28 cellular contexts compared by ENCODE assay signal in genomic region chr20:20277772-20278382, GRCh38.
DNase-seq lines count a peak whose midpoint lies in the region; ATAC-seq and TF ChIP-seq lines count a peak whose summit lies in the region.
"Had no signal": no experiment of that assay in that cellular context is flagged by ENCODE, and none has a peak within 500 bp of the region (broad histone marks: within the 10 kb centered on the region; RNA-seq: fewer than 3 reads in every experiment).

No MANE protein-coding gene starts in this region.

- H3K27ac ChIP-seq in heart right ventricle (peak overlapping the region in 9 of 10 donors; percentile 3 to 75 (median 67)), psoas muscle (no peak overlapping the region)
- H3K27ac ChIP-seq: A549, ascending aorta, hepatocyte, spleen had no signal

- ATAC-seq in heart right ventricle (peak; percentile 73 to 96 (median 90)), psoas muscle (peak; percentile 70 to 93 (median 92))
- ATAC-seq: A549; activated CD8-positive, alpha-beta T cell treated with anti-CD3 and anti-CD28 coated beads for 36 hours; esophagus mucosa had no signal

- WGBS in heart right ventricle, 2 donors: 51 to 72% methylated on average over 3 of the region's 3 CpGs
- 27 to 45% (median 29%) methylated on average over 3 of the region's 3 CpGs for WGBS in psoas muscle, 3 donors

- H3K36me3 Mint-ChIP-seq in Caco-2 (ENCODE audit: insufficient read depth, unreplicated experiment): no peaks in the 10 kb centered on the region
- H3K36me3 Mint-ChIP-seq: activated naive CD8-positive, alpha-beta T cell; CD8-positive, alpha-beta memory T cell; stimulated activated effector memory CD8-positive, alpha-beta T cell treated with anti-CD3 and anti-CD28 coated beads, Interleukin-12 subunit alpha, Interleukin-12 subunit beta, amount 100 ng/mL, for 72 hours; type B pancreatic cell had no signal

- BruUV-seq in Caco-2 (replicated peaks; lab: Mats Ljungman, UMichigan): no TSS peak

- no peaks in the 10 kb centered on the region for H3K4me1 Mint-ChIP-seq in Caco-2 (ENCODE audit: low read depth, unreplicated experiment)
- H3K4me1 Mint-ChIP-seq: CD8-positive, alpha-beta memory T cell; endodermal cell; stimulated activated effector memory CD8-positive, alpha-beta T cell treated with anti-CD3 and anti-CD28 coated beads, Interleukin-12 subunit alpha, Interleukin-12 subunit beta, amount 100 ng/mL, for 72 hours had no signal

- CTCF ChIA-PET in Caco-2 (lab: Charles Lee): no interaction called here

- peaks cover 8% of the 10 kb centered on the region for H3K9me3 Mint-ChIP-seq in Caco-2 (ENCODE audit: unreplicated experiment)
- H3K9me3 Mint-ChIP-seq: activated CD8-positive, alpha-beta T cell treated with anti-CD3 and anti-CD28 coated beads for 36 hours; activated T-helper 2 cell treated with anti-CD3 and anti-CD28 coated beads, Interferon-gamma antibody, Interleukin-2, Interleukin-4, amounts not matched to agents 10 μg/mL and 5 μg/mL and 100 μg/mL, durations not matched to agents 14 hours and 24 hours and 36 hours; endodermal cell; stimulated activated effector memory CD8-positive, alpha-beta T cell treated with anti-CD3 and anti-CD28 coated beads, Interleukin-12 subunit alpha, Interleukin-12 subunit beta, amount 100 ng/mL, for 72 hours; type B pancreatic cell had no signal

- no peak overlapping the region for H3K4me3 Mint-ChIP-seq in Caco-2 (ENCODE audit: unreplicated experiment)
- H3K4me3 Mint-ChIP-seq: activated CD8-positive, alpha-beta T cell treated with anti-CD3 and anti-CD28 coated beads for 36 hours; activated naive CD8-positive, alpha-beta T cell; endodermal cell; stimulated activated effector memory CD8-positive, alpha-beta T cell treated with anti-CD3 and anti-CD28 coated beads, Interleukin-12 subunit alpha, Interleukin-12 subunit beta, amount 100 ng/mL, for 72 hours; type B pancreatic cell had no signal

- H3K4me3 ChIP-seq in heart right ventricle (no peak overlapping the region), psoas muscle (no peak overlapping the region), Caco-2 (ENCODE audit: low read depth, low read length) (no peak overlapping the region)
- H3K4me3 ChIP-seq: A549, ascending aorta, hepatocyte, spleen had no signal

- H3K4me1 ChIP-seq in heart right ventricle (peaks cover 0 to 18% (median 5%) of the 10 kb centered on the region in 9 donors), psoas muscle (peaks cover 7% of the 10 kb centered on the region), Caco-2 (no peaks in the 10 kb centered on the region)
- H3K4me1 ChIP-seq: A549, ascending aorta had no signal

- H3K27me3 ChIP-seq in heart right ventricle (peaks cover 0 to 7% (median 0%) of the 10 kb centered on the region in 7 donors), psoas muscle (ENCODE audit: insufficient read depth in 3 of 3, low read length in 2 of 3) (no peaks in the 10 kb centered on the region), Caco-2 (replicated peaks; ENCODE audit: control insufficient read depth, insufficient read depth, low read length) (no peaks in the 10 kb centered on the region; the same call in 1 of the 2 replicates)
- H3K27me3 ChIP-seq: ascending aorta, hepatocyte had no signal

- H3K9me3 ChIP-seq in heart right ventricle (peaks cover 0 to 9% (median 0%) of the 10 kb centered on the region in 11 donors), psoas muscle (peaks cover 2% of the 10 kb centered on the region), Caco-2 (no peaks in the 10 kb centered on the region)
- H3K9me3 ChIP-seq: A549, ascending aorta, spleen had no signal

- H3K36me3 ChIP-seq in heart right ventricle: no peaks in the 10 kb centered on the region
- H3K36me3 ChIP-seq in psoas muscle (ENCODE audit: insufficient read depth in 1 of 2, low read depth in 1 of 2): no peaks in the 10 kb centered on the region
- H3K36me3 ChIP-seq in Caco-2 (ENCODE audit: control insufficient read depth, insufficient read depth, low read length): no peaks in the 10 kb centered on the region
- H3K36me3 ChIP-seq: ascending aorta, spleen had no signal

- TF ChIP-seq CTCF in heart right ventricle (IDR thresholded peaks at IDR 0.05) (no peak), psoas muscle (IDR thresholded peaks at IDR 0.05) (no peak), Caco-2 (IDR thresholded peaks at IDR 0.05; ENCODE audit: insufficient read depth in 1 of 2, low read depth in 1 of 2, low read length in 1 of 2, severe bottlenecking in 1 of 2, unreplicated experiment in 1 of 2) (no peak)

- POLR2A ChIA-PET in Caco-2 (lab: Charles Lee): no interaction called here

- DNase-seq in NCI-H2227 treated with DMSO at 0.1 percent for 48 hours (lab: John Stamatoyannopoulos, UW): peak; percentile 7
- DNase-seq in NCI-H2227 (lab: John Stamatoyannopoulos, UW; ENCODE audit: unreplicated experiment): no peak
- peak; percentile 44 for DNase-seq in NCI-H1092 treated with DMSO at 0.1 percent for 48 hours (lab: John Stamatoyannopoulos, UW)
- peak; percentile 29 to 45 for DNase-seq in heart right ventricle
- DNase-seq in psoas muscle: peak; percentile 20 to 72
- DNase-seq in stimulated activated CD4-positive, alpha-beta T cell treated with anti-CD3 and anti-CD28 coated beads, Interleukin-1b, Interleukin-23, amount 100 ng/mL, for 48 hours: no peak
- DNase-seq in Caco-2: no peak
- DNase-seq in OCI-M1 (lab: John Stamatoyannopoulos, UW): no peak
- DNase-seq: activated CD8-positive, alpha-beta T cell treated with anti-CD3 and anti-CD28 coated beads for 36 hours; CD8-positive, alpha-beta memory T cell; DND-41; endodermal cell; foreskin fibroblast; KBM-7; mesenchymal stem cell; NCI-H226; NCI-H82; occipital lobe; spleen; stimulated activated CD4-positive, alpha-beta T cell treated with anti-CD3 and anti-CD28 coated beads, Interleukin-4, amount 100 ng/mL, for 24 hours had no signal

- H3K27ac Mint-ChIP-seq in Caco-2 (ENCODE audit: unreplicated experiment): no peak overlapping the region
- H3K27ac Mint-ChIP-seq: activated CD8-positive, alpha-beta T cell treated with anti-CD3 and anti-CD28 coated beads for 36 hours; activated naive CD8-positive, alpha-beta T cell; activated T-helper 2 cell treated with anti-CD3 and anti-CD28 coated beads, Interferon-gamma antibody, Interleukin-2, Interleukin-4, amounts not matched to agents 10 μg/mL and 5 μg/mL and 100 μg/mL, durations not matched to agents 14 hours and 24 hours and 36 hours; CD8-positive, alpha-beta memory T cell; endodermal cell; stimulated activated effector memory CD8-positive, alpha-beta T cell treated with anti-CD3 and anti-CD28 coated beads, Interleukin-12 subunit alpha, Interleukin-12 subunit beta, amount 100 ng/mL, for 72 hours; type B pancreatic cell had no signal

- intact Hi-C loops in heart right ventricle (cut with DNase I): no loop called here
- intact Hi-C loops in psoas muscle (cut with DNase I): no loop called here
- intact Hi-C loops in Caco-2 (cut with micrococcal nuclease; ENCODE audit: unreplicated experiment): no loop called here

- peaks cover 4% of the 10 kb centered on the region for H3K27me3 Mint-ChIP-seq in Caco-2 (ENCODE audit: insufficient read depth, unreplicated experiment)
- H3K27me3 Mint-ChIP-seq: activated naive CD8-positive, alpha-beta T cell; type B pancreatic cell had no signal

Comparison
In these comparisons a context has a peak if more than half of its experiments do, and no peak if none do; other contexts are left out.
1. DNase-seq: peak in NCI-H2227 treated with DMSO at 0.1 percent for 48 hours (single experiment), NCI-H1092 treated with DMSO at 0.1 percent for 48 hours (single experiment), heart right ventricle (2 of 2) and psoas muscle (2 of 2); none in NCI-H2227 (single experiment), stimulated activated CD4-positive, alpha-beta T cell treated with anti-CD3 and anti-CD28 coated beads, Interleukin-1b, Interleukin-23, amount 100 ng/mL, for 48 hours (single experiment), Caco-2 (0 of 2) and OCI-M1 (single experiment).